24 cellular contexts compared by ENCODE assay signal in the genomic region with DNA sequence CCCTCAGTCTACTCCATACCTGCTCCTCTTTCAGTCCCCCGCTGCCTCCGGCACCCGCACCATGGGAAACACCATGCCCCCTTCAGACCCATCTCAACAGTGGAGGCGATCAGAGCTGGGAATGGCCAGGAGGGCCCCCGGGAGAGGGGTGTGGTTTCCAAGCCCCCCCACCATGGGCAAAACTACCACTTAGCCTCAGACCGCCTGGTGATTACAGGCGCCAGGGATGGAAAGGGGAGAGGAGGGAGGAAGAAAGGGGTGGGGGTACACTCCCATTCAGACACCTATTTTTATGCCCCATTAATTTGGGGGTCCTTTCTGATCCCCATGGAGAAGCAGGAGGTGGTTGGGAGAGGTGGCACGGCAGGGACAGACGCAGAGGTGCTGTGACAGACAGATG.
DNase-seq lines count a peak whose midpoint lies in the region; ATAC-seq and TF ChIP-seq lines count a peak whose summit lies in the region.
"Had no signal": no experiment of that assay in that cellular context is flagged by ENCODE, and none has a peak within 500 bp of the region (broad histone marks: within the 10 kb centered on the region; RNA-seq: fewer than 3 reads in every experiment).

TSS of gene C17orf114 (minus strand) at position 101 of the 400 bp plus-strand sequence.

- peak within 1 kb of the TSS; percentile 24 for H2AK9ac ChIP-seq in IMR-90 (replicated peaks; ENCODE audit: low read depth, low read length, poor library complexity)

- no peak for TF ChIP-seq RAD21 in IMR-90 (IDR thresholded peaks at IDR 0.05; ENCODE audit: low read length)

- intact Hi-C loops in IMR-90 (cut with micrococcal nuclease): no loop called here

- H3K36me3 ChIP-seq in IMR-90 (ENCODE audit: control insufficient read depth, insufficient read depth, low read length): peaks cover 16% of the 10 kb centered on the region

- no peak within 1 kb of the TSS for H4K8ac ChIP-seq in IMR-90 (ENCODE audit: low read depth in 2 of 2, low read length in 2 of 2)

- in situ Hi-C loops in IMR-90 (cut with MboI; ENCODE audit: low sequenced_read_pairs): no loop called here

- no CpG with 5 or more reads among the region's 9 CpGs for WGBS in IMR-90 (ENCODE audit: extremely low coverage in 2 of 2, insufficient read length in 1 of 2), 2 experiments

- no peaks in the 10 kb centered on the region for H3K9me3 Mint-ChIP-seq in activated naive CD4-positive, alpha-beta T cell treated with anti-CD3 and anti-CD28 coated beads, Interleukin-2, amount 50 U/mL, for 72 hours
- H3K9me3 Mint-ChIP-seq in activated naive CD4-positive, alpha-beta T cell treated with anti-CD3 and anti-CD28 coated beads, Interleukin-2, amount 10 ng/mL, durations not matched to agents 7 days and 5 days: no peaks in the 10 kb centered on the region
- H3K9me3 Mint-ChIP-seq in WTC11: no peaks in the 10 kb centered on the region
- H3K9me3 Mint-ChIP-seq in stimulated activated effector memory CD8-positive, alpha-beta T cell treated with anti-CD3 and anti-CD28 coated beads, Interleukin-12 subunit alpha, Interleukin-12 subunit beta, amount 100 ng/mL, for 72 hours: no peaks in the 10 kb centered on the region
- H3K9me3 Mint-ChIP-seq: IgD-negative memory B cell had no signal

- H2BK5ac ChIP-seq in IMR-90 (ENCODE audit: low read depth, low read length, poor library complexity, severe bottlenecking): no peak within 1 kb of the TSS

- CTCF ChIA-PET in activated naive CD4-positive, alpha-beta T cell treated with anti-CD3 and anti-CD28 coated beads, Interleukin-2, amount 10 ng/mL, durations not matched to agents 7 days and 5 days (lab: Charles Lee): no interaction called here
- CTCF ChIA-PET in IMR-90 (lab: Yijun Ruan, JAX) (no interaction called here), WTC11 (lab: Charles Lee) (no interaction called here)

- no peak within 1 kb of the TSS for H3K23ac ChIP-seq in IMR-90 (ENCODE audit: low read depth, low read length)

- no peak within 1 kb of the TSS for H2AK5ac ChIP-seq in IMR-90 (ENCODE audit: low read depth, low read length)

- H2BK15ac ChIP-seq in IMR-90 (ENCODE audit: low read depth, low read length): no peak within 1 kb of the TSS

- no peak within 1 kb of the TSS for H4K5ac ChIP-seq in IMR-90 (ENCODE audit: low read depth, low read length)

- H3K9me1 ChIP-seq in IMR-90 (ENCODE audit: insufficient read depth, low read length): peaks cover 5% of the 10 kb centered on the region

- H3K4me2 ChIP-seq in IMR-90 (ENCODE audit: low read depth, low read length): no peak within 1 kb of the TSS

- H3K4me3 Mint-ChIP-seq in activated naive CD4-positive, alpha-beta T cell treated with anti-CD3 and anti-CD28 coated beads, Interleukin-2, amount 10 ng/mL, durations not matched to agents 7 days and 5 days: no peak within 1 kb of the TSS
- H3K4me3 Mint-ChIP-seq in WTC11: no peak within 1 kb of the TSS
- H3K4me3 Mint-ChIP-seq in stimulated activated effector memory CD8-positive, alpha-beta T cell treated with anti-CD3 and anti-CD28 coated beads, Interleukin-12 subunit alpha, Interleukin-12 subunit beta, amount 100 ng/mL, for 72 hours: no peak within 1 kb of the TSS

- TF ChIP-seq CTCF in IMR-90 (conservative IDR thresholded peaks at IDR 0.05; ENCODE audit: low read depth, low read length): no peak
- no peak for TF ChIP-seq CTCF in WTC11 (IDR thresholded peaks at IDR 0.05)

- H4K91ac ChIP-seq in IMR-90 (ENCODE audit: insufficient read depth, low read depth, low read length): no peak within 1 kb of the TSS

- H3K9me3 ChIP-seq in IMR-90 (ENCODE audit: control insufficient read depth, insufficient read depth, low read length): no peaks in the 10 kb centered on the region
- H3K9me3 ChIP-seq: SJSA1 had no signal

- H3K27ac ChIP-seq in IMR-90 (ENCODE audit: insufficient read depth, low read length): no peak within 1 kb of the TSS
- H3K27ac ChIP-seq: GM23248, SJSA1 had no signal

- H3K56ac ChIP-seq in IMR-90 (ENCODE audit: extremely low read depth, insufficient read depth, low read length): no peak within 1 kb of the TSS

- H3K27me3 ChIP-seq in IMR-90 (ENCODE audit: control insufficient read depth, insufficient read depth, low read length): no peaks in the 10 kb centered on the region
- H3K27me3 ChIP-seq: SJSA1 had no signal

- H3K27me3 Mint-ChIP-seq in activated naive CD4-positive, alpha-beta T cell treated with anti-CD3 and anti-CD28 coated beads, Interleukin-2, amount 10 ng/mL, durations not matched to agents 7 days and 5 days: no peaks in the 10 kb centered on the region
- H3K27me3 Mint-ChIP-seq in WTC11 (ENCODE audit: low read depth): peaks cover 4% of the 10 kb centered on the region; the same call in 1 of the 2 replicates
- H3K27me3 Mint-ChIP-seq: IgD-negative memory B cell had no signal

- TF ChIP-seq POLR2A in IMR-90 (IDR thresholded peaks at IDR 0.05; ENCODE audit: low read depth, low read length): no peak

- no TSS peak for BruUV-seq in IMR-90 (replicated peaks; lab: Mats Ljungman, UMichigan)

- H4K20me1 ChIP-seq in IMR-90 (ENCODE audit: insufficient read depth, low read length): no peaks in the 10 kb centered on the region

- H2BK20ac ChIP-seq in IMR-90 (ENCODE audit: low read depth, low read length): no peak within 1 kb of the TSS

- ATAC-seq in activated naive CD4-positive, alpha-beta T cell treated with anti-CD3 and anti-CD28 coated beads, Interleukin-2, amount 50 U/mL, for 72 hours: no peak
- ATAC-seq in IMR-90 (ENCODE audit: low read depth) (no peak), WTC11 (no peak)
- ATAC-seq in stimulated activated effector memory CD8-positive, alpha-beta T cell treated with anti-CD3 and anti-CD28 coated beads, Interleukin-12 subunit alpha, Interleukin-12 subunit beta, amount 100 ng/mL, for 72 hours: no peak

- no peak within 1 kb of the TSS for H3K9ac ChIP-seq in IMR-90 (ENCODE audit: low read depth, low read length)
- H3K9ac ChIP-seq: GM23248 had no signal

- no peak within 1 kb of the TSS for H2AFZ ChIP-seq in IMR-90 (replicated peaks; ENCODE audit: low read length, poor library complexity)
- H2AFZ ChIP-seq: GM23248 had no signal

- POLR2A ChIA-PET in IMR-90 (lab: Charles Lee; ENCODE audit: unreplicated experiment) (no interaction called here), WTC11 (lab: Charles Lee) (no interaction called here)

- dilution Hi-C loops in IMR-90 (cut with HindIII; ENCODE audit: low sequenced_read_pairs, unreplicated experiment): no loop called here

- H2BK120ac ChIP-seq in IMR-90 (ENCODE audit: low read depth, low read length): no peak within 1 kb of the TSS

- H3K4ac ChIP-seq in IMR-90 (ENCODE audit: low read depth, low read length): no peak within 1 kb of the TSS

- no peak within 1 kb of the TSS for H3K14ac ChIP-seq in IMR-90 (replicated peaks; ENCODE audit: low read depth, low read length)

- H3K4me1 Mint-ChIP-seq in activated naive CD4-positive, alpha-beta T cell treated with anti-CD3 and anti-CD28 coated beads, Interleukin-2, amount 10 ng/mL, durations not matched to agents 7 days and 5 days: peaks cover 6% of the 10 kb centered on the region
- H3K4me1 Mint-ChIP-seq in WTC11: peaks cover 5% of the 10 kb centered on the region; the same call in 1 of the 2 replicates
- peaks cover 15% of the 10 kb centered on the region for H3K4me1 Mint-ChIP-seq in stimulated activated effector memory CD8-positive, alpha-beta T cell treated with anti-CD3 and anti-CD28 coated beads, Interleukin-12 subunit alpha, Interleukin-12 subunit beta, amount 100 ng/mL, for 72 hours

- peak within 1 kb of the TSS; percentile 3 to 42 for H3K27ac Mint-ChIP-seq in activated naive CD4-positive, alpha-beta T cell treated with anti-CD3 and anti-CD28 coated beads, Interleukin-2, amount 50 U/mL, for 72 hours
- H3K27ac Mint-ChIP-seq in activated naive CD4-positive, alpha-beta T cell treated with anti-CD3 and anti-CD28 coated beads, Interleukin-2, amount 10 ng/mL, durations not matched to agents 7 days and 5 days: no peak within 1 kb of the TSS
- H3K27ac Mint-ChIP-seq in WTC11: 0 out of 2 replicates have a peak within 1 kb of the TSS, but pooled peaks have one; percentile 48
- H3K27ac Mint-ChIP-seq in stimulated activated effector memory CD8-positive, alpha-beta T cell treated with anti-CD3 and anti-CD28 coated beads, Interleukin-12 subunit alpha, Interleukin-12 subunit beta, amount 100 ng/mL, for 72 hours: peak within 1 kb of the TSS; percentile 29

- no peaks in the 10 kb centered on the region for H3K4me1 ChIP-seq in IMR-90 (ENCODE audit: control insufficient read depth, insufficient read depth, low read length)

- H3K79me1 ChIP-seq in IMR-90 (ENCODE audit: low read depth in 1 of 2, low read length in 2 of 2): peaks cover 3 to 25% of the 10 kb centered on the region in 2 experiments; a peak in 3 of 4 replicates

- H3K36me3 Mint-ChIP-seq in activated naive CD4-positive, alpha-beta T cell treated with anti-CD3 and anti-CD28 coated beads, Interleukin-2, amount 50 U/mL, for 72 hours: no peaks in the 10 kb centered on the region
- H3K36me3 Mint-ChIP-seq in activated naive CD4-positive, alpha-beta T cell treated with anti-CD3 and anti-CD28 coated beads, Interleukin-2, amount 10 ng/mL, durations not matched to agents 7 days and 5 days: peaks cover 7% of the 10 kb centered on the region
- H3K36me3 Mint-ChIP-seq in WTC11: peaks cover 15% of the 10 kb centered on the region
- peaks cover 35% of the 10 kb centered on the region for H3K36me3 Mint-ChIP-seq in stimulated activated effector memory CD8-positive, alpha-beta T cell treated with anti-CD3 and anti-CD28 coated beads, Interleukin-12 subunit alpha, Interleukin-12 subunit beta, amount 100 ng/mL, for 72 hours
- H3K36me3 Mint-ChIP-seq: IgD-negative memory B cell had no signal

- no peak within 1 kb of the TSS for H3K4me3 ChIP-seq in IMR-90 (ENCODE audit: insufficient read depth, low read depth, low read length)
- H3K4me3 ChIP-seq: GM23248, SJSA1 had no signal

- DNase-seq in activated naive CD4-positive, alpha-beta T cell treated with anti-CD3 and anti-CD28 coated beads, Interleukin-2, amount 50 U/mL, for 72 hours (ENCODE audit: low spot score in 2 of 2): no peak
- no peak for DNase-seq in activated naive CD4-positive, alpha-beta T cell treated with anti-CD3 and anti-CD28 coated beads, Interleukin-2, amount 10 ng/mL, durations not matched to agents 7 days and 5 days
- no peak for DNase-seq in IMR-90
- no peak for DNase-seq in WTC11 (ENCODE audit: low spot score)
- DNase-seq in stimulated activated effector memory CD8-positive, alpha-beta T cell treated with anti-CD3 and anti-CD28 coated beads, Interleukin-12 subunit alpha, Interleukin-12 subunit beta, amount 100 ng/mL, for 72 hours (ENCODE audit: low spot score in 2 of 2): no peak
- no peak for DNase-seq in cerebellum (ENCODE audit: low spot score)
- no peak for DNase-seq in NCI-H1092 treated with DMSO at 0.1 percent for 48 hours (lab: John Stamatoyannopoulos, UW)
- no peak for DNase-seq in stimulated activated CD4-positive, alpha-beta T cell treated with anti-CD3 and anti-CD28 coated beads, Interleukin-12 subunit alpha, Interleukin-12 subunit beta, amount 100 ng/mL, for 4 hours
- DNase-seq: 8988T, ACHN, Calu3, DMS79 treated with DMSO at 0.1 percent for 48 hours, GF-D8, GM23248, HCEC 1CT, NCI-H1105, NCI-H146, NCI-H1930, NCI-H2107, NCI-H446 treated with DMSO at 0.1 percent for 48 hours, NCI-H526, RPMI8226 had no signal

- H3K18ac ChIP-seq in IMR-90 (ENCODE audit: low read depth, low read length): no peak within 1 kb of the TSS

TF ChIP-seq in IMR-90, 13 proteins besides CTCF, POLR2A, EP300 and RAD21 (continues in another document):
- no peak for TF ChIP-seq CHD1 (IDR thresholded peaks at IDR 0.05; ENCODE audit: low read depth, low read length)
